In the genomic region with DNA sequence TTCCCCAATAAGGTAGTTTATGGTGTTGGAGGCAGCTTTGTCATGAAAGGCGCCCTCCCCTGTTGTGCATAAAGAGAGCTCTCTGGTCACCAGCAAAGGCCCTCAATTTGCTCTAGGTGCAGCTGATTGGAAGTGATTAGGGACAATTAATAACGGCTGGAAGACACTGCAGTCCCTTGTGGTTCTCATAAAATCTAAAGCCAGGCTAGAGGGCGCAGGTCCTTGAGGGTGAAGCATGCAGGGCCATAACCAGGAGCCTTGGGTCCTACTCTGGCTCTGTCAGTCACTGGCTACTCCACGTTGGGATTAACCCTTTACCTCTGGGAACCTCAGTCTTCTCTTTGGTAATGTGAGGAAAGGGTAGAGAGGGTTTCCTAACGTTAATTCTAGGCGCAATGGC, we compare ENCODE assay signal across 1 cellular context.
TF ChIP-seq lines count a peak whose summit lies in the region.

No MANE protein-coding gene starts in this region.

TF ChIP-seq in GM23338, 12 proteins besides CTCF, POLR2A, EP300 and RAD21 (continued from another document):
- TF ChIP-seq, protein P1, sequence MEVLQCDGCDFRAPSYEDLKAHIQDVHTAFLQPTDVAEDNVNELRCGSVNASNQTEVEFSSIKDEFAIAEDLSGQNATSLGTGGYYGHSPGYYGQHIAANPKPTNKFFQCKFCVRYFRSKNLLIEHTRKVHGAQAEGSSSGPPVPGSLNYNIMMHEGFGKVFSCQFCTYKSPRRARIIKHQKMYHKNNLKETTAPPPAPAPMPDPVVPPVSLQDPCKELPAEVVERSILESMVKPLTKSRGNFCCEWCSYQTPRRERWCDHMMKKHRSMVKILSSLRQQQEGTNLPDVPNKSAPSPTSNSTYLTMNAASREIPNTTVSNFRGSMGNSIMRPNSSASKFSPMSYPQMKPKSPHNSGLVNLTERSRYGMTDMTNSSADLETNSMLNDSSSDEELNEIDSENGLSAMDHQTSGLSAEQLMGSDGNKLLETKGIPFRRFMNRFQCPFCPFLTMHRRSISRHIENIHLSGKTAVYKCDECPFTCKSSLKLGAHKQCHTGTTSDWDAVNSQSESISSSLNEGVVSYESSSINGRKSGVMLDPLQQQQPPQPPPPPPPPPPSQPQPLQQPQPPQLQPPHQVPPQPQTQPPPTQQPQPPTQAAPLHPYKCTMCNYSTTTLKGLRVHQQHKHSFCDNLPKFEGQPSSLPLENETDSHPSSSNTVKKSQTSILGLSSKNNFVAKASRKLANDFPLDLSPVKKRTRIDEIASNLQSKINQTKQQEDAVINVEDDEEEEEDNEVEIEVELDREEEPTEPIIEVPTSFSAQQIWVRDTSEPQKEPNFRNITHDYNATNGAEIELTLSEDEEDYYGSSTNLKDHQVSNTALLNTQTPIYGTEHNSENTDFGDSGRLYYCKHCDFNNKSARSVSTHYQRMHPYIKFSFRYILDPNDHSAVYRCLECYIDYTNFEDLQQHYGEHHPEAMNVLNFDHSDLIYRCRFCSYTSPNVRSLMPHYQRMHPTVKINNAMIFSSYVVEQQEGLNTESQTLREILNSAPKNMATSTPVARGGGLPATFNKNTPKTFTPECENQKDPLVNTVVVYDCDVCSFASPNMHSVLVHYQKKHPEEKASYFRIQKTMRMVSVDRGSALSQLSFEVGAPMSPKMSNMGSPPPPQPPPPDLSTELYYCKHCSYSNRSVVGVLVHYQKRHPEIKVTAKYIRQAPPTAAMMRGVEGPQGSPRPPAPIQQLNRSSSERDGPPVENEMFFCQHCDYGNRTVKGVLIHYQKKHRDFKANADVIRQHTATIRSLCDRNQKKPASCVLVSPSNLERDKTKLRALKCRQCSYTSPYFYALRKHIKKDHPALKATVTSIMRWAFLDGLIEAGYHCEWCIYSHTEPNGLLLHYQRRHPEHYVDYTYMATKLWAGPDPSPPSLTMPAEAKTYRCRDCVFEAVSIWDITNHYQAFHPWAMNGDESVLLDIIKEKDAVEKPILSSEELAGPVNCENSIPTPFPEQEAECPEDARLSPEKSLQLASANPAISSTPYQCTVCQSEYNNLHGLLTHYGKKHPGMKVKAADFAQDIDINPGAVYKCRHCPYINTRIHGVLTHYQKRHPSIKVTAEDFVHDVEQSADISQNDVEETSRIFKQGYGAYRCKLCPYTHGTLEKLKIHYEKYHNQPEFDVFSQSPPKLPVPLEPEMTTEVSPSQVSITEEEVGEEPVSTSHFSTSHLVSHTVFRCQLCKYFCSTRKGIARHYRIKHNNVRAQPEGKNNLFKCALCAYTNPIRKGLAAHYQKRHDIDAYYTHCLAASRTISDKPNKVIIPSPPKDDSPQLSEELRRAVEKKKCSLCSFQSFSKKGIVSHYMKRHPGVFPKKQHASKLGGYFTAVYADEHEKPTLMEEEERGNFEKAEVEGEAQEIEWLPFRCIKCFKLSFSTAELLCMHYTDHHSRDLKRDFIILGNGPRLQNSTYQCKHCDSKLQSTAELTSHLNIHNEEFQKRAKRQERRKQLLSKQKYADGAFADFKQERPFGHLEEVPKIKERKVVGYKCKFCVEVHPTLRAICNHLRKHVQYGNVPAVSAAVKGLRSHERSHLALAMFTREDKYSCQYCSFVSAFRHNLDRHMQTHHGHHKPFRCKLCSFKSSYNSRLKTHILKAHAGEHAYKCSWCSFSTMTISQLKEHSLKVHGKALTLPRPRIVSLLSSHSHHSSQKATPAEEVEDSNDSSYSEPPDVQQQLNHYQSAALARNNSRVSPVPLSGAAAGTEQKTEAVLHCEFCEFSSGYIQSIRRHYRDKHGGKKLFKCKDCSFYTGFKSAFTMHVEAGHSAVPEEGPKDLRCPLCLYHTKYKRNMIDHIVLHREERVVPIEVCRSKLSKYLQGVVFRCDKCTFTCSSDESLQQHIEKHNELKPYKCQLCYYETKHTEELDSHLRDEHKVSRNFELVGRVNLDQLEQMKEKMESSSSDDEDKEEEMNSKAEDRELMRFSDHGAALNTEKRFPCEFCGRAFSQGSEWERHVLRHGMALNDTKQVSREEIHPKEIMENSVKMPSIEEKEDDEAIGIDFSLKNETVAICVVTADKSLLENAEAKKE (CRISPR knock-in tag; IDR thresholded peaks at IDR 0.05) = no peak
- TF ChIP-seq NANOG (IDR thresholded peaks at IDR 0.05; ENCODE audit: borderline replicate concordance) = no peak
- no peak for TF ChIP-seq JUNB (IDR thresholded peaks at IDR 0.05; ENCODE audit: unreplicated experiment)
TF ChIP-seq in GM23338: peak in this region for 0.
